ENCODE assay signal across 8 cellular contexts in genomic region chr11:3344327-3344726, GRCh38.
"Had no signal": no experiment of that assay in that cellular context is flagged by ENCODE, and none has a peak within 500 bp of the region (broad histone marks: within the 10 kb centered on the region; RNA-seq: fewer than 3 reads in every experiment).

No MANE protein-coding gene starts in this region.

- H3K36me3 ChIP-seq: HAP-1 had no signal

- FAIRE-seq: HTR-8/SVneo had no signal

- H3K9ac ChIP-seq: GM23248 had no signal

- ATAC-seq: HCT116 had no signal

- H3K27ac Mint-ChIP-seq: HFFc6 had no signal

- H3K27ac ChIP-seq: GM23248 had no signal

- H3K4me3 Mint-ChIP-seq: HFFc6 had no signal

- DNase-seq: GM23248, GOT3, H7, HFFc6, IMR-90 had no signal

- H3K4me3 ChIP-seq: GM23248, HAP-1 had no signal

- H3K4me1 ChIP-seq: HAP-1 had no signal
